9 cellular contexts compared by ENCODE assay signal in the genomic region with DNA sequence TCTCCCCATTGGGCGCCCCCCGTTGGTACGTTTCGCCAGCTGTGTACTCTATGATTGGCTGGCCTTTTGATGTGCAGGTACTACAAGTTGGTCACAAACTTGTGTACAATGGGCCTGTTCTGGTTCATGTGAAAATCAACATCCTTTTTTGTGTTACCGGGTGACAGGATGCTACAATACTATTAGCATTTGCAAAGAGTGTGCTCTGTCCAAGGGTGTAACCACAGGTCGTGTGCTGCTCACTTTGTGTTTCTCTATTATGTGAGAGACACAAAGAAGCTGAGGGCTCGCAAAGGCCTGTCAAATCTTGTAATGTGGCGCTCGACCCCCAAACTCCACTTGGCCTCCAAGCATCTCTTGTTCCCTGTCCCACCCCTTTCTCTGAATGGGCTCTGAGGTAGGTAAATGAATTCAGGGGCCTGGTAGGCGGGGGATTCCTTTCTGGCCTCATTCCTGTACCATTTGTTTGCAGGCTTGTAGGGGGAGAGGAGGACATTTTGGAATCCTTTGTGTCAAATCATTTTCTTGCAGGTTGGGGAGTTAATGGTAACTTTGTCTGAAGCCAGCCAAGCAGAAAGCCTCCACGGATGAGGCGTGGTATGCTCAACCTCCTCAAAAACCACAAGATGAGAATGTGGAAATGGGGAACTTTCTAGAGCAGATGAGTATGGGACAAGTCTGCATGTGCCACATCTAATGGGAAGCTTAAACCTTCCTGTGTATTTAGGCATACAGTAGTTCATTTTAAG.
DNase-seq lines count a peak whose midpoint lies in the region; ATAC-seq, FAIRE-seq and TF ChIP-seq lines count a peak whose summit lies in the region.
"Had no signal": no experiment of that assay in that cellular context is flagged by ENCODE, and none has a peak within 500 bp of the region (broad histone marks: within the 10 kb centered on the region; RNA-seq: fewer than 3 reads in every experiment).

No MANE protein-coding gene starts in this region.

- DNase-seq in ACHN (peak; percentile 38), GM19239 (ENCODE audit: insufficient read length, low spot score) (no peak), activated B cell treated with CpG ODN at 0.5 μM for 24 hours (no peak), NCI-H526 (lab: John Stamatoyannopoulos, UW) (no peak), NCI-H1930 (lab: John Stamatoyannopoulos, UW) (no peak), foreskin melanocyte (no peak)
- DNase-seq: left lung had no signal

- no peaks in the 10 kb centered on the region for H3K9me3 Mint-ChIP-seq in activated B cell treated with CpG ODN at 0.5 μM for 24 hours

- peaks cover 32% of the 10 kb centered on the region for H3K4me1 Mint-ChIP-seq in activated B cell treated with CpG ODN at 0.5 μM for 24 hours

- TF ChIP-seq CTCF in activated B cell treated with CpG ODN at 0.5 μM for 24 hours (IDR thresholded peaks at IDR 0.05) = no peak

- H3K4me3 Mint-ChIP-seq in activated B cell treated with CpG ODN at 0.5 μM for 24 hours = no peak overlapping the region

- peak overlapping the region; percentile 27 for H3K27ac Mint-ChIP-seq in activated B cell treated with CpG ODN at 0.5 μM for 24 hours

- peak; percentile 37 for FAIRE-seq in GM19239 (lab: Jason Lieb, UNC)

- ATAC-seq in HG03378 (IDR thresholded peaks at IDR 0.05; ENCODE audit: unreplicated experiment) (peak; percentile 60), activated B cell treated with CpG ODN at 0.5 μM for 24 hours (ENCODE audit: low read depth) (peak; percentile 73), HG03097 (IDR thresholded peaks at IDR 0.05; ENCODE audit: low FRiP score, unreplicated experiment) (no peak)
- ATAC-seq: left lung had no signal

- POLR2A ChIA-PET in activated B cell treated with CpG ODN at 0.5 μM for 24 hours (lab: Charles Lee) = interaction anchor here (0.6 to 1.0 kb wide), 2 partner anchors 13 to 604 kb away, joined by 5 read pairs; no protein-coding TSS in a partner anchor

- in situ Hi-C loops in ACHN (cut with HindIII; ENCODE audit: low pct_ligation_motif_present, low pct_unique_long_range_greater_than_20kb, low sequenced_read_pairs) = no loop called here

- intact Hi-C loops in activated B cell treated with CpG ODN at 0.5 μM for 24 hours (cut with micrococcal nuclease) = loop anchor here (5.0 kb wide), 1 partner anchor 165 kb away; no protein-coding TSS in a partner anchor

- H3K27me3 Mint-ChIP-seq in activated B cell treated with CpG ODN at 0.5 μM for 24 hours = no peaks in the 10 kb centered on the region

- CTCF ChIA-PET in activated B cell treated with CpG ODN at 0.5 μM for 24 hours (lab: Charles Lee) = no interaction called here

- H3K36me3 Mint-ChIP-seq in activated B cell treated with CpG ODN at 0.5 μM for 24 hours (ENCODE audit: low read depth) = peaks cover 12% of the 10 kb centered on the region
